Comparison of ENCODE assay signal across 7 cellular contexts in the genomic region with DNA sequence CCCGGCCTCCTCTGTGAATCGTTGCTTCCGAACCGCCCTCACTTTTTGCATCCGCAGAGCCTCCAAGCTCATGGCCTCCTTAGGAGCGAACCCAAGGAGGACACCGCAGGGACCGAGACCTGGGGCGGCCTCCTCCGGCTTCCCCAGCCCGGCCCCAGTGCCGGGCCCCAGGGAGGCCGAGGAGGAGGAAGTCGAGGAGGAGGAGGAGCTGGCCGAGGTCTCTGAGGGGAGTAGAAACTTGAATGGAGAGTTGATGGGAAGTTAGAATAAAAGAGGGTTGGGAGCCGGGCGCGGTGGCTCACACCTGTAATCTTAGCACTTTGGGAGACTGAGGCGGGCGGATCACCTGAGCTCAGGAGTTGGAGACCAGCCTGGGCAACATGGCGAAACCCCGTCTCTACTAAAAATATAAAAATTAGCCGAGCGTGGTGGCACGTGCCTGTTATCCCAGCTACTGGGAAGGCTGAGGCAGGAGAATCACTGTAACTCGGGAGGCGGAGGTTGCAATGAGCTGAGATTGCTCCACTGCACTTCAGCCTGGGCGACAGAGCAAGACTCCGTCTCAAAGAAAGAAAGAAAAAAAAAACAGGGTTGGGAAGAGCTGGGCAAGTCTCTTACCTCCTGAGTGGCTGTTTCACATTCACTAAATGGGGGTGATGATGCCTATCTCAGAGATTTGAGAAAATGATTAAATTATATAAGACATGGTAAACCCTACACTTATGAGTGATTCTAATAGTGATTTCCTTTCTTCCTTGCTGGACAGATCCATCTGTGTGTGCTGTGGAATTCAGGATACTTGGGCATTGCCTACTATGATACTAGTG. TPM values are rescaled to one million over a fixed set of nuclear protein-coding genes. Genes with fewer than 3 reads are reported as not detected.
DNase-seq lines count a peak whose midpoint lies in the region; ATAC-seq and TF ChIP-seq lines count a peak whose summit lies in the region.
"Had no signal": no experiment of that assay in that cellular context is flagged by ENCODE, and none has a peak within 500 bp of the region (broad histone marks: within the 10 kb centered on the region; RNA-seq: fewer than 3 reads in every experiment).

No MANE protein-coding gene starts in this region.

- peak overlapping the region; percentile 86 for H3K9ac ChIP-seq in OCI-LY1 (ENCODE audit: low read length)

- H3K4me1 ChIP-seq in OCI-LY1 (ENCODE audit: insufficient read depth, low read length, severe bottlenecking) = peaks cover 43% of the 10 kb centered on the region
- peaks cover 24% of the 10 kb centered on the region for H3K4me1 ChIP-seq in cardiac muscle cell (ENCODE audit: low read depth)
- peaks cover 12 to 28% of the 10 kb centered on the region in 2 donors for H3K4me1 ChIP-seq in thoracic aorta (ENCODE audit: control insufficient read depth in 1 of 2, low read depth in 2 of 2)

- peak overlapping the region; percentile 89 for H3K4me2 ChIP-seq in OCI-LY1 (ENCODE audit: low read length)

- H3K27ac ChIP-seq in OCI-LY1 (ENCODE audit: low read depth, low read length, poor library complexity, severe bottlenecking) (peak overlapping the region; percentile 85), cardiac muscle cell (no peak overlapping the region), thoracic aorta (no peak overlapping the region)

- ATAC-seq in thoracic aorta (ENCODE audit: insufficient number of reproducible peaks, low FRiP score, low read depth) = no peak

- DNase-seq in Caki2 (ENCODE audit: low read depth) (peak; percentile 63), cardiac muscle cell (ENCODE audit: low read depth in 1 of 2, low spot score in 1 of 2) (no peak), thoracic aorta (ENCODE audit: low spot score) (no peak), DMS79 (lab: John Stamatoyannopoulos, UW) (no peak), inferior parietal cortex (ENCODE audit: extremely low spot score) (no peak)

- H3F3A ChIP-seq in OCI-LY1 (ENCODE audit: insufficient read depth, low read length) = 0 out of 2 replicates have a peak, but pooled peaks cover 3% of the 10 kb centered on the region

- H3K79me2 ChIP-seq in OCI-LY1 (ENCODE audit: insufficient read depth, low read length) = peaks cover 7% of the 10 kb centered on the region; the same call in 1 of the 2 replicates

- H3K4me3 ChIP-seq in OCI-LY1 (ENCODE audit: low read depth, low read length, poor library complexity, severe bottlenecking) (peak overlapping the region; percentile 68), cardiac muscle cell (peak overlapping the region; percentile 55), thoracic aorta (peak overlapping the region; percentile 94)

- no peaks in the 10 kb centered on the region for H3K27me3 ChIP-seq in OCI-LY1 (ENCODE audit: insufficient read depth, low read length)
- no peaks in the 10 kb centered on the region for H3K27me3 ChIP-seq in cardiac muscle cell
- H3K27me3 ChIP-seq in thoracic aorta (replicated peaks; ENCODE audit: insufficient read depth) = no peaks in the 10 kb centered on the region

- H3K9me3 ChIP-seq in OCI-LY1 (ENCODE audit: low read length) (no peaks in the 10 kb centered on the region), cardiac muscle cell (ENCODE audit: low read depth) (no peaks in the 10 kb centered on the region), thoracic aorta (no peaks in the 10 kb centered on the region)

- H2AFZ ChIP-seq in OCI-LY1 (ENCODE audit: low read length) = no peak overlapping the region

- H3K9me2 ChIP-seq in OCI-LY1 (ENCODE audit: low read depth, low read length) = no peaks in the 10 kb centered on the region

- H4K20me1 ChIP-seq in OCI-LY1 (ENCODE audit: insufficient read depth, low read length) = no peaks in the 10 kb centered on the region

- TF ChIP-seq CTCF in OCI-LY1 (IDR thresholded peaks at IDR 0.05; ENCODE audit: low read length) = no peak
- no peak for TF ChIP-seq CTCF in cardiac muscle cell (IDR thresholded peaks at IDR 0.05; ENCODE audit: low read depth, low read length)
- TF ChIP-seq CTCF in thoracic aorta (IDR thresholded peaks at IDR 0.05) = no peak

- H3K36me3 ChIP-seq in OCI-LY1 (ENCODE audit: insufficient read depth, low read length) (peaks cover 38% of the 10 kb centered on the region), cardiac muscle cell (no peaks in the 10 kb centered on the region), thoracic aorta (no peaks in the 10 kb centered on the region)

- in situ Hi-C loops in Caki2 (cut with HindIII; ENCODE audit: low pct_unique_long_range_greater_than_20kb, low sequenced_read_pairs) = no loop called here

RNA-seq across cellular contexts. Expression of a gene that starts 0.8 kb away (rescaled TPM):
- 20.2 and 54.7 TPM in 2 replicates for total RNA-seq in Caki2 (2014; rRNA removed; shearing (Covaris generic); ENCODE audit: low replicate concordance)
- total RNA-seq in cardiac muscle cell = 6.6 and 39.4 TPM in 2 replicates
- polyA plus RNA-seq in cardiac muscle cell = 7.4 and 16.4 TPM in 2 replicates
- total RNA-seq in thoracic aorta = 10 to 100 TPM in 1 of 2 donors, 1 to 10 TPM in 1; 5.7 to 10.5 TPM

RNA-seq across cellular contexts. Expression of a gene that starts 4.3 kb away (rescaled TPM):
- total RNA-seq in Caki2 (2014; rRNA removed; shearing (Covaris generic); ENCODE audit: low replicate concordance) = 1,335 and 1,598 TPM in 2 replicates
- total RNA-seq in cardiac muscle cell (226 and 274 TPM in 2 replicates), thoracic aorta (100 to 1,000 TPM; 222 to 251 TPM)
- 318 and 326 TPM in 2 replicates for polyA plus RNA-seq in cardiac muscle cell

RNA-seq across cellular contexts. Expression of a gene that starts 11.5 kb away (rescaled TPM):
- total RNA-seq in Caki2 (2014; rRNA removed; shearing (Covaris generic); ENCODE audit: low replicate concordance) = 214 and 216 TPM in 2 replicates
- 134 and 138 TPM in 2 replicates for total RNA-seq in cardiac muscle cell
- polyA plus RNA-seq in cardiac muscle cell = 154 and 170 TPM in 2 replicates
- 100 to 1,000 TPM; 136 TPM for total RNA-seq in thoracic aorta

RNA-seq across cellular contexts. Expression of a gene that starts 17.4 kb away (rescaled TPM):
- total RNA-seq in Caki2 (2014; rRNA removed; shearing (Covaris generic); ENCODE audit: low replicate concordance) = not detected in 2 replicates
- not detected in 2 replicates for total RNA-seq in cardiac muscle cell
- not detected in 2 replicates for polyA plus RNA-seq in cardiac muscle cell
- total RNA-seq in thoracic aorta = not detected
- total RNA-seq: LHCN-M2 had no signal

RNA-seq across cellular contexts. Expression of a gene that starts 19.1 kb away (rescaled TPM):
- total RNA-seq in Caki2 (2014; rRNA removed; shearing (Covaris generic); ENCODE audit: low replicate concordance) = not detected in 2 replicates
- total RNA-seq in cardiac muscle cell (not detected in 2 replicates), thoracic aorta (not detected)
- polyA plus RNA-seq in cardiac muscle cell = 0.24 TPM in 1 of 2 replicates, not detected in the other
- total RNA-seq: LHCN-M2 had no signal
